Comparison of ENCODE assay signal across 21 cellular contexts in genomic region chr9:93899609-93900435, GRCh38. TPM values are rescaled to one million over a fixed set of nuclear protein-coding genes. Genes with fewer than 3 reads are reported as not detected.
DNase-seq lines count a peak whose midpoint lies in the region; ATAC-seq and TF ChIP-seq lines count a peak whose summit lies in the region.
"Had no signal": no experiment of that assay in that cellular context is flagged by ENCODE, and none has a peak within 500 bp of the region (broad histone marks: within the 10 kb centered on the region; RNA-seq: fewer than 3 reads in every experiment).

No MANE protein-coding gene starts in this region.

- intact Hi-C loops in CD14-positive monocyte (cut with micrococcal nuclease), result no loop called here

- POLR2A ChIA-PET in activated CD4-positive, alpha-beta T cell treated with anti-CD3 and anti-CD28 coated beads, Interleukin-2, amount 10 ng/mL, durations not matched to agents 7 days and 5 days (lab: Charles Lee), result no interaction called here
- POLR2A ChIA-PET in naive thymus-derived CD8-positive, alpha-beta T cell (lab: Charles Lee), result no interaction called here

- H3K4me3 ChIP-seq in WERI-Rb-1 (ENCODE audit: low read depth, low read length), result no peak overlapping the region
- H3K4me3 ChIP-seq in hepatocyte, result no peak overlapping the region
- H3K4me3 ChIP-seq: body of pancreas, GM23338, upper lobe of left lung had no signal

- H3K36me3 ChIP-seq in WERI-Rb-1, result no peaks in the 10 kb centered on the region
- H3K36me3 ChIP-seq in hepatocyte (replicated peaks; ENCODE audit: insufficient read depth, low read depth), result no peaks in the 10 kb centered on the region
- H3K36me3 ChIP-seq: upper lobe of left lung had no signal

- H3K27ac ChIP-seq in WERI-Rb-1 (no peak overlapping the region), hepatocyte (no peak overlapping the region)
- H3K27ac ChIP-seq: body of pancreas, C4-2B, upper lobe of left lung had no signal

- ATAC-seq in naive thymus-derived CD8-positive, alpha-beta T cell, result no peak
- ATAC-seq in GM18517 (IDR thresholded peaks at IDR 0.05; ENCODE audit: unreplicated experiment), result no peak
- ATAC-seq: activated naive CD4-positive, alpha-beta T cell treated with anti-CD3 and anti-CD28 coated beads, Interleukin-2, amount 50 U/mL, for 72 hours; body of pancreas; GM23338 had no signal

- peak overlapping the region; percentile 75 for H3K27ac Mint-ChIP-seq in activated CD4-positive, alpha-beta T cell treated with anti-CD3 and anti-CD28 coated beads, Interleukin-2, amount 10 ng/mL, durations not matched to agents 7 days and 5 days
- H3K27ac Mint-ChIP-seq in CD14-positive monocyte, result peak overlapping the region in 1 of 7 donors; percentile 31
- H3K27ac Mint-ChIP-seq in naive thymus-derived CD8-positive, alpha-beta T cell, result peak overlapping the region in 9 of 10 donors; percentile 59 to 94 (median 86)
- H3K27ac Mint-ChIP-seq: GM23338; stimulated activated naive CD8-positive, alpha-beta T cell treated with anti-CD3 and anti-CD28 coated beads, Interleukin-15, Interleukin-2, amounts not matched to agents 100 ng/mL and 50 ng/mL, for 24 hours had no signal

- peaks cover 21% of the 10 kb centered on the region for H3K4me1 Mint-ChIP-seq in activated CD4-positive, alpha-beta T cell treated with anti-CD3 and anti-CD28 coated beads, Interleukin-2, amount 10 ng/mL, durations not matched to agents 7 days and 5 days
- no peaks in the 10 kb centered on the region for H3K4me1 Mint-ChIP-seq in CD14-positive monocyte
- peaks cover 17 to 28% (median 24%) of the 10 kb centered on the region in 4 donors for H3K4me1 Mint-ChIP-seq in naive thymus-derived CD8-positive, alpha-beta T cell
- H3K4me1 Mint-ChIP-seq: GM23338 had no signal

- H3K4me2 ChIP-seq in hepatocyte, result no peak overlapping the region
- H3K4me2 ChIP-seq: GM23338 had no signal

- peaks cover 4% of the 10 kb centered on the region for H3K9me3 ChIP-seq in WERI-Rb-1 (ENCODE audit: severe bottlenecking)
- no peaks in the 10 kb centered on the region for H3K9me3 ChIP-seq in hepatocyte (ENCODE audit: low read depth)
- H3K9me3 ChIP-seq: body of pancreas, upper lobe of left lung had no signal

- WGBS in hepatocyte (ENCODE audit: low lambda C conversion rate, missing lambda C conversion rate), result 95% methylated on average over 8 of the region's 8 CpGs

- no peaks in the 10 kb centered on the region for H3K36me3 Mint-ChIP-seq in activated CD4-positive, alpha-beta T cell treated with anti-CD3 and anti-CD28 coated beads, Interleukin-2, amount 10 ng/mL, durations not matched to agents 7 days and 5 days (ENCODE audit: low read depth)
- H3K36me3 Mint-ChIP-seq in CD14-positive monocyte, result no peaks in the 10 kb centered on the region
- H3K36me3 Mint-ChIP-seq in naive thymus-derived CD8-positive, alpha-beta T cell, result peaks cover 0 to 4% (median 0%) of the 10 kb centered on the region in 3 donors

- DNase-seq in activated CD4-positive, alpha-beta T cell treated with anti-CD3 and anti-CD28 coated beads, Interleukin-2, amount 10 ng/mL, durations not matched to agents 7 days and 5 days, result no peak
- no peak for DNase-seq in activated CD4-positive, alpha-beta T cell treated with anti-CD3 and anti-CD28 coated beads for 4 hours
- DNase-seq in CD14-positive monocyte (ENCODE audit: low spot score) (peak; percentile 40), WERI-Rb-1 (peak; percentile 5), hepatocyte (ENCODE audit: low spot score) (no peak)
- DNase-seq in naive thymus-derived CD8-positive, alpha-beta T cell, result peak in 1 of 10 donors; percentile 11
- DNase-seq in activated T-cell treated with anti-CD3 and anti-CD28 coated beads, Interleukin-2, amount 50 U/mL, for 1 hour, result no peak
- DNase-seq: ACHN, cortex of kidney, DMS53, hypothalamus, kidney glomerular epithelial cell, NCI-H1436 treated with DMSO at 0.1 percent for 48 hours had no signal

- H3K9me3 Mint-ChIP-seq in activated CD4-positive, alpha-beta T cell treated with anti-CD3 and anti-CD28 coated beads, Interleukin-2, amount 10 ng/mL, durations not matched to agents 7 days and 5 days, result peaks cover 8% of the 10 kb centered on the region
- peaks cover 0 to 5% (median 4%) of the 10 kb centered on the region in 7 donors for H3K9me3 Mint-ChIP-seq in CD14-positive monocyte
- peaks cover 0 to 9% (median 0%) of the 10 kb centered on the region in 9 donors for H3K9me3 Mint-ChIP-seq in naive thymus-derived CD8-positive, alpha-beta T cell
- H3K9me3 Mint-ChIP-seq: activated naive CD4-positive, alpha-beta T cell treated with anti-CD3 and anti-CD28 coated beads, Interleukin-2, amount 50 U/mL, for 72 hours; stimulated activated naive CD8-positive, alpha-beta T cell treated with anti-CD3 and anti-CD28 coated beads, Interleukin-15, Interleukin-2, amounts not matched to agents 100 ng/mL and 50 ng/mL, for 24 hours had no signal

- H3K4me3 Mint-ChIP-seq in activated CD4-positive, alpha-beta T cell treated with anti-CD3 and anti-CD28 coated beads, Interleukin-2, amount 10 ng/mL, durations not matched to agents 7 days and 5 days, result no peak overlapping the region
- H3K4me3 Mint-ChIP-seq in CD14-positive monocyte, result no peak overlapping the region
- H3K4me3 Mint-ChIP-seq in naive thymus-derived CD8-positive, alpha-beta T cell, result peak overlapping the region in 3 of 10 donors; percentile 1 to 19 (median 8)
- H3K4me3 Mint-ChIP-seq: GM23338; stimulated activated naive CD8-positive, alpha-beta T cell treated with anti-CD3 and anti-CD28 coated beads, Interleukin-15, Interleukin-2, amounts not matched to agents 100 ng/mL and 50 ng/mL, for 24 hours had no signal

- no peaks in the 10 kb centered on the region for H3K9me2 ChIP-seq in hepatocyte (replicated peaks; ENCODE audit: insufficient read depth)

- H3K27me3 Mint-ChIP-seq in activated CD4-positive, alpha-beta T cell treated with anti-CD3 and anti-CD28 coated beads, Interleukin-2, amount 10 ng/mL, durations not matched to agents 7 days and 5 days, result no peaks in the 10 kb centered on the region
- H3K27me3 Mint-ChIP-seq in CD14-positive monocyte (ENCODE audit: low read depth in 3 of 3), result peaks cover 1 to 7% (median 5%) of the 10 kb centered on the region in 3 donors
- peaks cover 0 to 2% (median 0%) of the 10 kb centered on the region in 5 donors for H3K27me3 Mint-ChIP-seq in naive thymus-derived CD8-positive, alpha-beta T cell
- H3K27me3 Mint-ChIP-seq: stimulated activated naive CD8-positive, alpha-beta T cell treated with anti-CD3 and anti-CD28 coated beads, Interleukin-15, Interleukin-2, amounts not matched to agents 100 ng/mL and 50 ng/mL, for 24 hours had no signal

- TF ChIP-seq CTCF in CD14-positive monocyte (IDR thresholded peaks at IDR 0.05) (no peak), WERI-Rb-1 (IDR thresholded peaks at IDR 0.05; ENCODE audit: low read depth, low read length) (no peak), hepatocyte (IDR thresholded peaks at IDR 0.05; ENCODE audit: poor library complexity) (no peak)

- no peaks in the 10 kb centered on the region for H3K27me3 ChIP-seq in WERI-Rb-1 (ENCODE audit: insufficient read depth, low read depth, severe bottlenecking)
- H3K27me3 ChIP-seq in hepatocyte, result no peaks in the 10 kb centered on the region
- H3K27me3 ChIP-seq: body of pancreas, upper lobe of left lung had no signal

- H2AFZ ChIP-seq in hepatocyte, result no peak overlapping the region
- H2AFZ ChIP-seq: GM23338 had no signal

- no peaks in the 10 kb centered on the region for H3K79me2 ChIP-seq in hepatocyte

- CTCF ChIA-PET in activated CD4-positive, alpha-beta T cell treated with anti-CD3 and anti-CD28 coated beads, Interleukin-2, amount 10 ng/mL, durations not matched to agents 7 days and 5 days (lab: Charles Lee), result interaction anchor here (1.2 kb wide), 1 partner anchor 8 kb away, joined by 4 read pairs; no protein-coding TSS in a partner anchor

- H4K20me1 ChIP-seq in hepatocyte (ENCODE audit: insufficient read depth, poor library complexity, severe bottlenecking), result no peaks in the 10 kb centered on the region

- H3K4me1 ChIP-seq in hepatocyte (ENCODE audit: insufficient read depth), result no peaks in the 10 kb centered on the region
- H3K4me1 ChIP-seq: upper lobe of left lung had no signal

RNA-seq across cellular contexts. Expression of gene BARX1, which starts 55.3 kb away (rescaled TPM):
- not detected for total RNA-seq in activated CD4-positive, alpha-beta T cell treated with anti-CD3 and anti-CD28 coated beads, Interleukin-2, amount 10 ng/mL, durations not matched to agents 7 days and 5 days
- polyA plus RNA-seq in CD14-positive monocyte, result not detected
- total RNA-seq in naive thymus-derived CD8-positive, alpha-beta T cell, result not detected
- not detected for polyA plus RNA-seq in naive thymus-derived CD8-positive, alpha-beta T cell
- total RNA-seq in hepatocyte, result 0.20 and 0.50 TPM in 2 replicates
- 0.47 TPM in 1 of 2 replicates, not detected in the other for polyA plus RNA-seq in hepatocyte
- total RNA-seq: fibroblast of villous mesenchyme, upper lobe of left lung had no signal

Comparison
In these comparisons a context has a peak if more than half of its experiments do, and no peak if none do; other contexts are left out.
1. DNase-seq: peak in CD14-positive monocyte (single experiment) and WERI-Rb-1 (single experiment); none in activated CD4-positive, alpha-beta T cell treated with anti-CD3 and anti-CD28 coated beads, Interleukin-2, amount 10 ng/mL, durations not matched to agents 7 days and 5 days (single experiment), activated CD4-positive, alpha-beta T cell treated with anti-CD3 and anti-CD28 coated beads for 4 hours (0 of 2), activated T-cell treated with anti-CD3 and anti-CD28 coated beads, Interleukin-2, amount 50 U/mL, for 1 hour (single experiment) and hepatocyte (single experiment).